ENCODE assay signal across 9 cellular contexts in the genomic region with DNA sequence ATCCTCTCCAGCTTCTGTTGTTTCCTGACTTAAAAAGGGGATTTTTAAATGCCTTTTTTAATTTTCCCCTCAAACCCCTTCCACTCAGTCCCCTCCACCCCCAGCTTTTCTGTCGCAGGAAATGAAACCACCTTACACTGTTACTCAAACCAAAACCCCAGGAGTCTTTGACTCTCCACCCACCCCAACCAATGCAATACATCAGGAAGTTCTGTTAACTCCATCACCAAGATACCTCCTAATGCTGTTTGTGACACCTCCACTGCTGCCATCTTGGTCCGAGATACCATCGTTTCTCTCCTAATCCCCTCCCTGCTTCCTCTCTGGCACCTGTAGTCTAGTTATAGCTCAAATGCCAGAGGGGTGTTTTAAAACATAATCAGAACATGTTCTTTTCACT. TPM values are rescaled to one million over a fixed set of nuclear protein-coding genes. Genes with fewer than 3 reads are reported as not detected.
DNase-seq lines count a peak whose midpoint lies in the region; ATAC-seq and TF ChIP-seq lines count a peak whose summit lies in the region.
"Had no signal": no experiment of that assay in that cellular context is flagged by ENCODE, and none has a peak within 500 bp of the region (broad histone marks: within the 10 kb centered on the region; RNA-seq: fewer than 3 reads in every experiment).

No MANE protein-coding gene starts in this region.

- DNase-seq in GM12865 (ENCODE audit: low read depth), result peak; percentile 57
- DNase-seq in activated naive CD4-positive, alpha-beta T cell treated with anti-CD3 and anti-CD28 coated beads, Interleukin-2, amount 50 U/mL, for 72 hours (ENCODE audit: low spot score in 2 of 2), result peak in 1 of 2 donors; percentile 43
- DNase-seq in nephron progenitor cell, result no peak
- no peak for DNase-seq in NCI-H2227 treated with DMSO at 0.1 percent for 48 hours (lab: John Stamatoyannopoulos, UW)
- DNase-seq in NCI-H524 (lab: John Stamatoyannopoulos, UW), result no peak
- DNase-seq in SHP77 treated with DMSO at 0.1 percent for 48 hours (lab: John Stamatoyannopoulos, UW), result no peak

- TF ChIP-seq CTCF in GM12865 (IDR thresholded peaks at IDR 0.05; ENCODE audit: insufficient read depth, low read depth, low read length, missing control alignments) (no peak), nephron progenitor cell (IDR thresholded peaks at IDR 0.05) (no peak)

- ATAC-seq in GM19452 (IDR thresholded peaks at IDR 0.05; ENCODE audit: unreplicated experiment) (peak; percentile 88), HG03139 (IDR thresholded peaks at IDR 0.05; ENCODE audit: unreplicated experiment) (peak; percentile 95)
- peak; percentile 91 to 92 for ATAC-seq in activated naive CD4-positive, alpha-beta T cell treated with anti-CD3 and anti-CD28 coated beads, Interleukin-2, amount 50 U/mL, for 72 hours

- H3K4me3 Mint-ChIP-seq in nephron progenitor cell, result no peak overlapping the region

- peaks cover 0 to 46% of the 10 kb centered on the region in 2 donors for H3K36me3 Mint-ChIP-seq in activated naive CD4-positive, alpha-beta T cell treated with anti-CD3 and anti-CD28 coated beads, Interleukin-2, amount 50 U/mL, for 72 hours
- H3K36me3 Mint-ChIP-seq in nephron progenitor cell (ENCODE audit: low read depth), result no peaks in the 10 kb centered on the region

- H3K4me3 ChIP-seq in GM12865 (ENCODE audit: low read depth, low read length), result no peak overlapping the region
- H3K4me3 ChIP-seq: vagina had no signal

- peaks cover 8% of the 10 kb centered on the region for H3K27me3 Mint-ChIP-seq in nephron progenitor cell (ENCODE audit: low read depth, poor library complexity)

- no peaks in the 10 kb centered on the region for H3K4me1 Mint-ChIP-seq in nephron progenitor cell

- H3K9me3 Mint-ChIP-seq in activated naive CD4-positive, alpha-beta T cell treated with anti-CD3 and anti-CD28 coated beads, Interleukin-2, amount 50 U/mL, for 72 hours, result peaks cover 10 to 22% of the 10 kb centered on the region in 2 donors
- H3K9me3 Mint-ChIP-seq in nephron progenitor cell, result peaks cover 13% of the 10 kb centered on the region

- H3K27ac Mint-ChIP-seq in activated naive CD4-positive, alpha-beta T cell treated with anti-CD3 and anti-CD28 coated beads, Interleukin-2, amount 50 U/mL, for 72 hours, result peak overlapping the region; percentile 83 to 98
- no peak overlapping the region for H3K27ac Mint-ChIP-seq in nephron progenitor cell

RNA-seq across cellular contexts. Expression of a gene that starts 25.4 kb away (rescaled TPM):
- total RNA-seq in activated naive CD4-positive, alpha-beta T cell treated with anti-CD3 and anti-CD28 coated beads, Interleukin-2, amount 50 U/mL, for 72 hours, result 10 to 100 TPM; 10.4 to 55.9 TPM
